8 cellular contexts compared by ENCODE assay signal in genomic region chr18:13222371-13223281, GRCh38. TPM values are rescaled to one million over a fixed set of nuclear protein-coding genes. Genes with fewer than 3 reads are reported as not detected.
DNase-seq lines count a peak whose midpoint lies in the region; ATAC-seq and TF ChIP-seq lines count a peak whose summit lies in the region.

No MANE protein-coding gene starts in this region.

- H3K27me3 ChIP-seq in upper lobe of left lung: peaks cover 0 to 10% (median 0%) of the 10 kb centered on the region in 4 donors

- DNase-seq in NCI-H446 (lab: John Stamatoyannopoulos, UW): peak; percentile 19 to 22
- DNase-seq in NCI-H446 treated with DMSO at 0.1 percent for 48 hours (lab: John Stamatoyannopoulos, UW): no peak
- DNase-seq in lower leg skin (ENCODE audit: low spot score in 2 of 2): peak; percentile 66 to 94
- DNase-seq in upper lobe of left lung: peak; percentile 48 to 93
- no peak for DNase-seq in ACHN
- no peak for DNase-seq in activated T-helper 2 cell treated with anti-CD3 and anti-CD28 coated beads, Interferon-gamma antibody, Interleukin-2, Interleukin-4, amounts not matched to agents 10 μg/mL and 5 μg/mL and 100 μg/mL, durations not matched to agents 14 hours and 24 hours and 36 hours (ENCODE audit: low spot score)
- DNase-seq in T-helper 2 cell: no peak

- peaks cover 17% of the 10 kb centered on the region for H3K4me1 Mint-ChIP-seq in activated T-helper 2 cell treated with anti-CD3 and anti-CD28 coated beads, Interferon-gamma antibody, Interleukin-2, Interleukin-4, amounts not matched to agents 10 μg/mL and 5 μg/mL and 100 μg/mL, durations not matched to agents 14 hours and 24 hours and 36 hours (ENCODE audit: low read depth)

- TF ChIP-seq EP300 in upper lobe of left lung (IDR thresholded peaks at IDR 0.05): peak in 1 of 4 donors; percentile 41

- H3K27ac ChIP-seq in angular gyrus (ENCODE audit: low read depth, low read length) (peak overlapping the region; percentile 38), upper lobe of left lung (peak overlapping the region; percentile 29 to 66 (median 36))

- TF ChIP-seq POLR2A in lower leg skin (IDR thresholded peaks at IDR 0.05) (no peak), upper lobe of left lung (IDR thresholded peaks at IDR 0.05) (no peak)

- H3K9me3 Mint-ChIP-seq in activated T-helper 2 cell treated with anti-CD3 and anti-CD28 coated beads, Interferon-gamma antibody, Interleukin-2, Interleukin-4, amounts not matched to agents 10 μg/mL and 5 μg/mL and 100 μg/mL, durations not matched to agents 14 hours and 24 hours and 36 hours: no peaks in the 10 kb centered on the region

- in situ Hi-C loops in ACHN (cut with HindIII; ENCODE audit: low pct_ligation_motif_present, low pct_unique_long_range_greater_than_20kb, low sequenced_read_pairs): no loop called here

- no peaks in the 10 kb centered on the region for H3K9me3 ChIP-seq in upper lobe of left lung

- TF ChIP-seq CTCF in lower leg skin (IDR thresholded peaks at IDR 0.05) (no peak), upper lobe of left lung (IDR thresholded peaks at IDR 0.05) (no peak)

- H3K4me1 ChIP-seq in upper lobe of left lung: peaks cover 46 to 62% (median 52%) of the 10 kb centered on the region in 4 donors

- H3K4me3 ChIP-seq in lower leg skin (ENCODE audit: low read depth, poor library complexity, severe bottlenecking) (no peak overlapping the region), upper lobe of left lung (peak overlapping the region in 1 of 4 donors; percentile 5)

- H3K27ac Mint-ChIP-seq in activated T-helper 2 cell treated with anti-CD3 and anti-CD28 coated beads, Interferon-gamma antibody, Interleukin-2, Interleukin-4, amounts not matched to agents 10 μg/mL and 5 μg/mL and 100 μg/mL, durations not matched to agents 14 hours and 24 hours and 36 hours: no peak overlapping the region

- H3K4me3 Mint-ChIP-seq in activated T-helper 2 cell treated with anti-CD3 and anti-CD28 coated beads, Interferon-gamma antibody, Interleukin-2, Interleukin-4, amounts not matched to agents 10 μg/mL and 5 μg/mL and 100 μg/mL, durations not matched to agents 14 hours and 24 hours and 36 hours (ENCODE audit: low read depth): no peak overlapping the region

- 10 to 18% methylated on average over 19 of the region's 19 CpGs for WGBS in lower leg skin, 2 donors
- 37 to 45% methylated on average over 19 of the region's 19 CpGs for WGBS in upper lobe of left lung, 2 donors

- peaks cover 16% of the 10 kb centered on the region for H3K27me3 Mint-ChIP-seq in activated T-helper 2 cell treated with anti-CD3 and anti-CD28 coated beads, Interferon-gamma antibody, Interleukin-2, Interleukin-4, amounts not matched to agents 10 μg/mL and 5 μg/mL and 100 μg/mL, durations not matched to agents 14 hours and 24 hours and 36 hours (ENCODE audit: low read depth)

- no peaks in the 10 kb centered on the region for H3K36me3 ChIP-seq in upper lobe of left lung

- intact Hi-C loops in lower leg skin (cut with DNase I; ENCODE audit: low total_unique reads): no loop called here
- intact Hi-C loops in activated T-helper 2 cell treated with anti-CD3 and anti-CD28 coated beads, Interferon-gamma antibody, Interleukin-2, Interleukin-4, amounts not matched to agents 10 μg/mL and 5 μg/mL and 100 μg/mL, durations not matched to agents 14 hours and 24 hours and 36 hours (cut with micrococcal nuclease): no loop called here

- H3K36me3 Mint-ChIP-seq in activated T-helper 2 cell treated with anti-CD3 and anti-CD28 coated beads, Interferon-gamma antibody, Interleukin-2, Interleukin-4, amounts not matched to agents 10 μg/mL and 5 μg/mL and 100 μg/mL, durations not matched to agents 14 hours and 24 hours and 36 hours (ENCODE audit: low read depth): no peaks in the 10 kb centered on the region

- ATAC-seq in upper lobe of left lung (ENCODE audit: low FRiP score in 2 of 2): peak; percentile 66 to 78

RNA-seq across cellular contexts. Expression of gene LDLRAD4, which starts 4.1 kb away (rescaled TPM):
- total RNA-seq in lower leg skin (10 to 100 TPM in 2 of 4 donors, 1 to 10 TPM in 2; 2.7 to 22.5 (median 10.8) TPM), upper lobe of left lung (10 to 100 TPM; 19.5 to 26.6 (median 24.4) TPM)
- 30.5 and 32.7 TPM in 2 replicates for total RNA-seq in activated T-helper 2 cell treated with anti-CD3 and anti-CD28 coated beads, Interferon-gamma antibody, Interleukin-2, Interleukin-4, amounts not matched to agents 10 μg/mL and 5 μg/mL and 100 μg/mL, durations not matched to agents 14 hours and 24 hours and 36 hours

Comparison
In these comparisons a context has a peak if more than half of its experiments do, and no peak if none do; other contexts are left out.
1. DNase-seq: peak in NCI-H446 (2 of 2), lower leg skin (2 of 2) and upper lobe of left lung (2 of 2); none in NCI-H446 treated with DMSO at 0.1 percent for 48 hours (single experiment), ACHN (single experiment), activated T-helper 2 cell treated with anti-CD3 and anti-CD28 coated beads, Interferon-gamma antibody, Interleukin-2, Interleukin-4, amounts not matched to agents 10 μg/mL and 5 μg/mL and 100 μg/mL, durations not matched to agents 14 hours and 24 hours and 36 hours (single experiment) and T-helper 2 cell (0 of 5).